8 cellular contexts compared by ENCODE assay signal in the genomic region with DNA sequence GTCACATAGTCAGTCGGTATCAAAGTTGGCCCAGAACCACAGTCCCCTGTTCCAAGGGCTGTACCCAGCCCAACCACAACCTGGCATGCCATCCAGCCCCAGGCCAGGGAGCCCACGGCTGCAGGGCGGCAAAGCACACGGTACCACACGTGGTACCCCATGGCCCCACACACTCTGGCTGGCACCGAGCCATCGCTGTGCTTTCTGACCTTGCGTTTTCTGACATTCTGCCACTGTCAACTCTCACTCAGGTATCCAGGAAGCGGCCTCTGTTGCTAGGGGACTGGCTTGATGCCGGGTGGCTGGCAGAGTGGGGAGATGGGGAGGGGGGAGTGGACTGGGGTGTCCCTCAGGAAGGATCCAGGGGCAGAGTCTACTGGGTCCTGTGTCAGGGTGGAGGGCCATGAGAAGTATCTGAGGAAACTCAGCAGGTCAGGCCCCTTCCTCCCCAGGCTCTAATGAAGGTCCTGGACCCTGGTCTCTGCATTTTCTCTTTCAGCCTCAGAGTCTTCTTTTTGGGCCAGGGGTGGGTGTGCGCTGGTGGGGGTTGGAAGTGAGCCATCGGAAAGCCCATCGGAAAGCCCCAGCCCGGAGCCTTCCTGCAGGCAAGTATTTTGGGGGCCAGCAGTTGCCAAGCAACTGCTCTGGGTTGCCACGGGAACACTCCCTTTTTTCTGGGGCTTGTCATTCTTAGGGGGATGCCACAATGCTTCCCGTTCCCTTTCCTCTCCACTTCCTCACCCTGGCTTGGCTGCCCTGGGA. TPM values are rescaled to one million over a fixed set of nuclear protein-coding genes. Genes with fewer than 3 reads are reported as not detected.
DNase-seq lines count a peak whose midpoint lies in the region; ATAC-seq and TF ChIP-seq lines count a peak whose summit lies in the region.

No MANE protein-coding gene starts in this region.

- peak; percentile 62 for DNase-seq in Jurkat, Clone E6-1 (ENCODE audit: low read depth, low spot score)
- DNase-seq in activated CD8-positive, alpha-beta memory T cell treated with anti-CD3 and anti-CD28 coated beads for 1 hour (ENCODE audit: extremely low read depth in 1 of 2, low read depth in 1 of 2) = peak; percentile 62 to 64
- DNase-seq in esophagus squamous epithelium (lab: John Stamatoyannopoulos, UW) (no peak), pons (ENCODE audit: low spot score) (no peak), GDM1 (lab: John Stamatoyannopoulos, UW) (no peak)
- peak; percentile 77 for DNase-seq in stimulated activated CD8-positive, alpha-beta memory T cell treated with anti-CD3 and anti-CD28 coated beads, Interleukin-4, amount 100 ng/mL, for 48 hours

- no peak for TF ChIP-seq CTCF in esophagus squamous epithelium (IDR thresholded peaks at IDR 0.05)

- H3K4me3 ChIP-seq in Jurkat, Clone E6-1 (ENCODE audit: low read length) = no peak overlapping the region
- no peak overlapping the region for H3K4me3 ChIP-seq in esophagus squamous epithelium

- peaks cover 57 to 100% (median 66%) of the 10 kb centered on the region in 3 donors for H3K4me1 ChIP-seq in esophagus squamous epithelium

- 27 to 37% methylated on average over 12 to 14 of the region's 16 CpGs for WGBS in esophagus squamous epithelium, 2 donors

- no peaks in the 10 kb centered on the region for H3K9me3 ChIP-seq in esophagus squamous epithelium

- peak overlapping the region; percentile 34 to 72 (median 44) for H3K27ac ChIP-seq in esophagus squamous epithelium

- H3K27me3 ChIP-seq in esophagus squamous epithelium = no peaks in the 10 kb centered on the region

- TF ChIP-seq POLR2A in esophagus squamous epithelium (IDR thresholded peaks at IDR 0.05) = no peak

- no peak for ATAC-seq in HG03469 (IDR thresholded peaks at IDR 0.05; ENCODE audit: unreplicated experiment)
- ATAC-seq in GM19023 (IDR thresholded peaks at IDR 0.05; ENCODE audit: unreplicated experiment) = no peak

- intact Hi-C loops in esophagus squamous epithelium (cut with DNase I) = loop anchor here (5.0 kb wide), 1 partner anchor 90 kb away; no protein-coding TSS in a partner anchor

- H3K36me3 ChIP-seq in esophagus squamous epithelium = no peaks in the 10 kb centered on the region

RNA-seq across cellular contexts. Expression of a gene that starts 21.0 kb away (rescaled TPM):
- 36.5 TPM for polyA plus RNA-seq in Jurkat, Clone E6-1 (2012; ENCODE audit: insufficient read depth, insufficient read length)
- 10 to 100 TPM; 53.4 to 71.1 (median 55.3) TPM for total RNA-seq in esophagus squamous epithelium

RNA-seq across cellular contexts. Expression of a gene that starts 21.7 kb away (rescaled TPM):
- polyA plus RNA-seq in Jurkat, Clone E6-1 (2012; ENCODE audit: insufficient read depth, insufficient read length) = 0.73 TPM
- total RNA-seq in esophagus squamous epithelium = 1 to 10 TPM; 3.0 to 8.8 (median 3.8) TPM

Comparison
In these comparisons a context has a peak if more than half of its experiments do, and no peak if none do; other contexts are left out.
1. DNase-seq: peak in Jurkat, Clone E6-1 (single experiment), activated CD8-positive, alpha-beta memory T cell treated with anti-CD3 and anti-CD28 coated beads for 1 hour (2 of 2) and stimulated activated CD8-positive, alpha-beta memory T cell treated with anti-CD3 and anti-CD28 coated beads, Interleukin-4, amount 100 ng/mL, for 48 hours (single experiment); none in esophagus squamous epithelium (single experiment), pons (single experiment) and GDM1 (single experiment).